ENCODE assay signal across 28 cellular contexts in genomic region chr3:14663396-14663795, GRCh38. TPM values are rescaled to one million over a fixed set of nuclear protein-coding genes. Genes with fewer than 3 reads are reported as not detected.
DNase-seq lines count a peak whose midpoint lies in the region; ATAC-seq, FAIRE-seq and TF ChIP-seq lines count a peak whose summit lies in the region.
"Had no signal": no experiment of that assay in that cellular context is flagged by ENCODE, and none has a peak within 500 bp of the region (broad histone marks: within the 10 kb centered on the region; RNA-seq: fewer than 3 reads in every experiment).

No MANE protein-coding gene starts in this region.

- H3K27me3 Mint-ChIP-seq in activated T-cell treated with anti-CD3 and anti-CD28 coated beads, Interleukin-2, amount 50 U/mL, for 24 hours: no peaks in the 10 kb centered on the region
- H3K27me3 Mint-ChIP-seq in CD8-positive, alpha-beta T cell (ENCODE audit: low read depth): no peaks in the 10 kb centered on the region
- H3K27me3 Mint-ChIP-seq in activated naive CD8-positive, alpha-beta T cell treated with anti-CD3 and anti-CD28 coated beads for 36 hours: no peaks in the 10 kb centered on the region
- no peaks in the 10 kb centered on the region for H3K27me3 Mint-ChIP-seq in neural crest cell (ENCODE audit: low read depth)
- H3K27me3 Mint-ChIP-seq: CD4-positive, alpha-beta T cell had no signal

- no peak for ATAC-seq in CD8-positive, alpha-beta T cell
- ATAC-seq: GM12878, GM23338, K562 had no signal

- no peak overlapping the region for H3K4me3 Mint-ChIP-seq in activated T-cell treated with anti-CD3 and anti-CD28 coated beads, Interleukin-2, amount 50 U/mL, for 24 hours
- H3K4me3 Mint-ChIP-seq in CD8-positive, alpha-beta T cell: no peak overlapping the region
- no peak overlapping the region for H3K4me3 Mint-ChIP-seq in activated naive CD8-positive, alpha-beta T cell treated with anti-CD3 and anti-CD28 coated beads for 36 hours
- no peak overlapping the region for H3K4me3 Mint-ChIP-seq in neural crest cell
- H3K4me3 Mint-ChIP-seq: CD4-positive, alpha-beta T cell; GM23338; H9 had no signal

- peaks cover 95% of the 10 kb centered on the region for H3K36me3 Mint-ChIP-seq in activated T-cell treated with anti-CD3 and anti-CD28 coated beads, Interleukin-2, amount 50 U/mL, for 24 hours (ENCODE audit: low read depth)
- H3K36me3 Mint-ChIP-seq in CD8-positive, alpha-beta T cell: peaks cover 91% of the 10 kb centered on the region
- peaks cover 23% of the 10 kb centered on the region for H3K36me3 Mint-ChIP-seq in activated naive CD8-positive, alpha-beta T cell treated with anti-CD3 and anti-CD28 coated beads for 36 hours
- H3K36me3 Mint-ChIP-seq in neural crest cell (ENCODE audit: low read depth): peaks cover 13% of the 10 kb centered on the region

- no peaks in the 10 kb centered on the region for H3K27me3 ChIP-seq in CD8-positive, alpha-beta T cell (ENCODE audit: insufficient read depth, low read length)
- H3K27me3 ChIP-seq: BLaER1 had no signal

- intact Hi-C loops in CD8-positive, alpha-beta T cell (cut with DNase I, micrococcal nuclease): no loop called here

- no peak overlapping the region for H3K4me3 ChIP-seq in CD8-positive, alpha-beta T cell (ENCODE audit: low read depth, low read length)
- H3K4me3 ChIP-seq: BLaER1, GM12878, GM23338, K562 had no signal

- peak overlapping the region; percentile 64 for H3K27ac Mint-ChIP-seq in activated T-cell treated with anti-CD3 and anti-CD28 coated beads, Interleukin-2, amount 50 U/mL, for 24 hours
- H3K27ac Mint-ChIP-seq in CD8-positive, alpha-beta T cell: peak overlapping the region; percentile 13
- peak overlapping the region; percentile 42 for H3K27ac Mint-ChIP-seq in activated naive CD8-positive, alpha-beta T cell treated with anti-CD3 and anti-CD28 coated beads for 36 hours
- peak overlapping the region; percentile 20 for H3K27ac Mint-ChIP-seq in neural crest cell (ENCODE audit: unreplicated experiment)
- H3K27ac Mint-ChIP-seq: CD4-positive, alpha-beta T cell; GM23338; H9 had no signal

- TF ChIP-seq CTCF in CD8-positive, alpha-beta T cell (IDR thresholded peaks at IDR 0.05): no peak
- no peak for TF ChIP-seq CTCF in neural crest cell (conservative IDR thresholded peaks at IDR 0.05)

- no peaks in the 10 kb centered on the region for H3K4me1 ChIP-seq in CD8-positive, alpha-beta T cell (ENCODE audit: insufficient read depth, low read length)
- H3K4me1 ChIP-seq: BLaER1 had no signal

- FAIRE-seq in frontal cortex (lab: Jason Lieb, UNC): no peak
- FAIRE-seq: A204.1, GM12878, K562 had no signal

- peaks cover 2% of the 10 kb centered on the region for H3K4me1 Mint-ChIP-seq in activated T-cell treated with anti-CD3 and anti-CD28 coated beads, Interleukin-2, amount 50 U/mL, for 24 hours (ENCODE audit: low read depth)
- peaks cover 2% of the 10 kb centered on the region for H3K4me1 Mint-ChIP-seq in CD8-positive, alpha-beta T cell (ENCODE audit: low read depth)
- peaks cover 9% of the 10 kb centered on the region for H3K4me1 Mint-ChIP-seq in activated naive CD8-positive, alpha-beta T cell treated with anti-CD3 and anti-CD28 coated beads for 36 hours
- no peaks in the 10 kb centered on the region for H3K4me1 Mint-ChIP-seq in neural crest cell
- H3K4me1 Mint-ChIP-seq: GM23338, H9 had no signal

- no peak for DNase-seq in activated T-cell treated with anti-CD3 and anti-CD28 coated beads, Interleukin-2, amount 50 U/mL, for 24 hours
- no peak for DNase-seq in activated T-cell treated with anti-CD3 and anti-CD28 coated beads, Interleukin-2, amount 50 U/mL, for 48 hours
- no peak for DNase-seq in CD8-positive, alpha-beta T cell
- no peak for DNase-seq in activated naive CD8-positive, alpha-beta T cell treated with anti-CD3 and anti-CD28 coated beads for 36 hours
- DNase-seq in neural crest cell (ENCODE audit: low read depth, low spot score) (no peak), frontal cortex (ENCODE audit: low spot score in 2 of 2) (no peak), NCI-H1417 treated with DMSO at 0.1 percent for 48 hours (lab: John Stamatoyannopoulos, UW) (no peak)
- DNase-seq: CD4-positive, alpha-beta T cell; COR-L47; DMS79; EL; GDM1; H9; Kasumi-1; NCI-H1092 treated with DMSO at 0.1 percent for 48 hours; NCI-H1436 treated with DMSO at 0.1 percent for 48 hours; NCI-H187 treated with DMSO at 0.1 percent for 48 hours; NCI-H446 treated with DMSO at 0.1 percent for 48 hours; NCI-H526; Right ventricle myocardium superior; RPMI8226 had no signal

- H3K9me3 ChIP-seq in CD8-positive, alpha-beta T cell (ENCODE audit: low read length): no peaks in the 10 kb centered on the region
- H3K9me3 ChIP-seq: BLaER1 had no signal

- no peaks in the 10 kb centered on the region for H3K9me3 Mint-ChIP-seq in activated T-cell treated with anti-CD3 and anti-CD28 coated beads, Interleukin-2, amount 50 U/mL, for 24 hours
- no peaks in the 10 kb centered on the region for H3K9me3 Mint-ChIP-seq in CD8-positive, alpha-beta T cell
- H3K9me3 Mint-ChIP-seq in activated naive CD8-positive, alpha-beta T cell treated with anti-CD3 and anti-CD28 coated beads for 36 hours: no peaks in the 10 kb centered on the region
- H3K9me3 Mint-ChIP-seq in neural crest cell: no peaks in the 10 kb centered on the region
- H3K9me3 Mint-ChIP-seq: CD4-positive, alpha-beta T cell; GM23338; H9 had no signal

- H3K36me3 ChIP-seq in CD8-positive, alpha-beta T cell (ENCODE audit: insufficient read depth, low read length): peaks cover 91% of the 10 kb centered on the region

- CTCF ChIA-PET in CD8-positive, alpha-beta T cell (lab: Charles Lee): no interaction called here

- H3K27ac ChIP-seq in CD8-positive, alpha-beta T cell (ENCODE audit: low read depth, low read length): no peak overlapping the region
- H3K27ac ChIP-seq: BLaER1 had no signal

- POLR2A ChIA-PET in CD8-positive, alpha-beta T cell (lab: Charles Lee): no interaction called here

RNA-seq across cellular contexts. Expression of gene C3orf20, which starts 11.5 kb away (rescaled TPM):
- under 1 TPM; 0.22 to 0.27 TPM for total RNA-seq in CD8-positive, alpha-beta T cell
- total RNA-seq in activated naive CD8-positive, alpha-beta T cell treated with anti-CD3 and anti-CD28 coated beads for 36 hours: under 1 TPM in 1 of 2 experiments, not detected in 1; 0.14 TPM
- 0.14 TPM in 1 of 2 replicates, not detected in the other for total RNA-seq in neural crest cell
- not detected for total RNA-seq in frontal cortex
- total RNA-seq: GM23338, H9, M059J, Right ventricle myocardium superior, SK-MEL-5 had no signal

RNA-seq across cellular contexts. Expression of gene CCDC174, which starts 11.8 kb away (rescaled TPM):
- total RNA-seq in CD8-positive, alpha-beta T cell: 10 to 100 TPM; 48.8 to 50.9 TPM
- total RNA-seq in activated naive CD8-positive, alpha-beta T cell treated with anti-CD3 and anti-CD28 coated beads for 36 hours: 10 to 100 TPM; 16.1 to 18.6 TPM
- total RNA-seq in neural crest cell (18.5 and 21.1 TPM in 2 replicates), frontal cortex (10.6 TPM)

Comparison
In these comparisons a context has a peak if more than half of its experiments do, and no peak if none do; other contexts are left out.
1. H3K27ac Mint-ChIP-seq: peak in every context shown above with its lines; median percentile 64 in activated T-cell treated with anti-CD3 and anti-CD28 coated beads, Interleukin-2, amount 50 U/mL, for 24 hours; 42 in activated naive CD8-positive, alpha-beta T cell treated with anti-CD3 and anti-CD28 coated beads for 36 hours; 20 in neural crest cell; 13 in CD8-positive, alpha-beta T cell.